Comparison of ENCODE assay signal across 8 cellular contexts in the genomic region with DNA sequence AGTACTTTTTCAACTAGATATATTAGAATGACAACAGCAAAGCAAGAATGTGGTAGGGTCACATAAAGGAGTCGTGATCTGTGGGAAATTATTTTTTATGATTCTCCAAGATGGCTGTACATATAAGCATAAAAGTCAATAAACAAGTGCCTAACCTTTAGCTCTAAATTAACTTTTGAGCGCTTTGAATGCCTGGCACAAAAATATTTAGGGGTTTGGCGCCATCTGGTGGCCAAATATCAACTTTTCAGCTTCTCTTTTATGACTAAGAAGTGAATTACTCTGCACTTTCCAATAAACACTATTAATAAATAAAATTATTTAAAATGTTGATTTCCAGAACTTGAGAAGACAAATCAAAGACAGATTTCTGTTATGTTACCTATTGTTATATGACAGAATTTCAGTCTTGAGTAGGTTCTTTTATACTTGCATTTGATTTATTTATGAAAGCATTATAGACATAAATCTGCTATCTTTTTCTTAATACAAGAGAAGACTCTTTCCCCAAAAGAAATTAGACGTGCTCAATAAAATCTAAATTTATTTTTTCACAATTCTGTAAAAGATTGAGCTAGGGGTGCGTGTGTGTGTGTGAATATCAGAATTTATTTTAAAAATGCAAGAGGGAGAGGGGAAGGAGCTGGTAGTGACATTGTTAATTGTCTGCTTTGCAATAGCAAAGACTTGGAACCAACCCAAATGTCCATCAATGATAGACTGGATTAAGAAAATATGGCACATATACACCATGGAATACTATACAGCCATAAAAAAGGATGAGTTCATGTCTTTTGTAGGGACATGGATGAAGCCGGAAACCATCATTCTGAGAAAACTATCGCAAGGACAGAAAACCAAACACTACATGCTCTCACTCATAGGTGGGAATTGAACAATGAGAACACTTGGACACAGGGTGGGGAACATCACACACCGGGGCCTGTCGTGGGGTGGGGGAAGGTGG. TPM values are rescaled to one million over a fixed set of nuclear protein-coding genes. Genes with fewer than 3 reads are reported as not detected.
DNase-seq lines count a peak whose midpoint lies in the region; ATAC-seq, FAIRE-seq and TF ChIP-seq lines count a peak whose summit lies in the region.

No MANE protein-coding gene starts in this region.

- in situ Hi-C loops in brain microvascular endothelial cell (cut with HindIII; ENCODE audit: low pct_ligation_motif_present, low sequenced_read_pairs): loop anchor here (25.0 kb wide), 1 partner anchor 333 kb away; no protein-coding TSS in a partner anchor

- H3K36me3 ChIP-seq in CD8-positive, alpha-beta memory T cell (ENCODE audit: insufficient read depth, low read length): no peaks in the 10 kb centered on the region
- no peaks in the 10 kb centered on the region for H3K36me3 ChIP-seq in brain microvascular endothelial cell (replicated peaks)
- H3K36me3 ChIP-seq in kidney epithelial cell (ENCODE audit: control insufficient read depth, insufficient read depth, low read length): no peaks in the 10 kb centered on the region

- peaks cover 0 to 1% of the 10 kb centered on the region in 2 donors for H3K27me3 Mint-ChIP-seq in CD8-positive, alpha-beta memory T cell

- peak overlapping the region in 1 of 8 donors; percentile 7 for H3K27ac Mint-ChIP-seq in CD8-positive, alpha-beta memory T cell

- H3K27me3 ChIP-seq in CD8-positive, alpha-beta memory T cell (ENCODE audit: insufficient read depth, low read length, poor library complexity, severe bottlenecking): no peaks in the 10 kb centered on the region
- H3K27me3 ChIP-seq in brain microvascular endothelial cell (replicated peaks): no peaks in the 10 kb centered on the region
- no peaks in the 10 kb centered on the region for H3K27me3 ChIP-seq in kidney epithelial cell (ENCODE audit: control insufficient read depth, insufficient read depth, low read length)

- H3K9me3 ChIP-seq in CD8-positive, alpha-beta memory T cell (ENCODE audit: low read length): no peaks in the 10 kb centered on the region

- no peak overlapping the region for H3K4me3 Mint-ChIP-seq in CD8-positive, alpha-beta memory T cell

- peak; percentile 98 for FAIRE-seq in TTC549 (lab: Jason Lieb, UNC)

- POLR2A ChIA-PET in CD8-positive, alpha-beta memory T cell (lab: Charles Lee): interaction anchor here (0.9 kb wide), 1 partner anchor 39 kb away, joined by 4 read pairs; no protein-coding TSS in a partner anchor

- H3K36me3 Mint-ChIP-seq in CD8-positive, alpha-beta memory T cell: no peaks in the 10 kb centered on the region

- peak; percentile 53 to 77 (median 63) for DNase-seq in CD8-positive, alpha-beta memory T cell
- DNase-seq in NCI-H1694 treated with DMSO at 0.1 percent for 48 hours (lab: John Stamatoyannopoulos, UW) (peak; percentile 27), brain microvascular endothelial cell (peak; percentile 60), kidney epithelial cell (ENCODE audit: low read depth) (no peak)
- peak; percentile 50 for DNase-seq in stimulated activated CD4-positive, alpha-beta T cell treated with anti-CD3 and anti-CD28 coated beads, Interleukin-2, amount 100 ng/mL, for 4 hours (ENCODE audit: low read depth)

- no peaks in the 10 kb centered on the region for H3K9me3 Mint-ChIP-seq in CD8-positive, alpha-beta memory T cell

- no peaks in the 10 kb centered on the region for H3K4me1 ChIP-seq in CD8-positive, alpha-beta memory T cell (ENCODE audit: insufficient read depth, low read length)

- ATAC-seq in GM21529 (IDR thresholded peaks at IDR 0.05; ENCODE audit: unreplicated experiment) (peak; percentile 58), GM18907 (IDR thresholded peaks at IDR 0.05; ENCODE audit: unreplicated experiment) (no peak)

- no peak overlapping the region for H3K27ac ChIP-seq in CD8-positive, alpha-beta memory T cell (ENCODE audit: low read depth, low read length)
- H3K27ac ChIP-seq in brain microvascular endothelial cell: no peak overlapping the region

- TF ChIP-seq CTCF in brain microvascular endothelial cell (IDR thresholded peaks at IDR 0.05; ENCODE audit: low read depth, low read length, missing control alignments): peak; percentile 54
- TF ChIP-seq CTCF in kidney epithelial cell (IDR thresholded peaks at IDR 0.05; ENCODE audit: insufficient read depth, low read length, poor library complexity, severe bottlenecking): peak; percentile 60

- H3K4me1 Mint-ChIP-seq in CD8-positive, alpha-beta memory T cell: peaks cover 8 to 20% (median 15%) of the 10 kb centered on the region in 3 donors

- no peak overlapping the region for H3K4me3 ChIP-seq in CD8-positive, alpha-beta memory T cell (ENCODE audit: low read length)
- H3K4me3 ChIP-seq in brain microvascular endothelial cell (ENCODE audit: low read depth, low read length): no peak overlapping the region
- no peak overlapping the region for H3K4me3 ChIP-seq in kidney epithelial cell (ENCODE audit: low read depth, low read length)

- CTCF ChIA-PET in CD8-positive, alpha-beta memory T cell (lab: Charles Lee): interaction anchor here (0.6 to 2.7 kb wide), 26 partner anchors 8 to 617 kb away, joined by 3 to 29 read pairs (median 4); a partner anchor contains a TSS

RNA-seq across cellular contexts. Expression of a gene that starts 36.7 kb away (rescaled TPM):
- total RNA-seq in CD8-positive, alpha-beta memory T cell: 10 to 100 TPM; 30.3 to 32.4 TPM
- 54.4 TPM for polyA plus RNA-seq in CD8-positive, alpha-beta memory T cell
- 35.2 and 39.1 TPM in 2 replicates for total RNA-seq in kidney epithelial cell
